ENCODE assay signal across 18 cellular contexts in genomic region chr10:34761443-34761842, GRCh38. TPM values are rescaled to one million over a fixed set of nuclear protein-coding genes. Genes with fewer than 3 reads are reported as not detected.
DNase-seq lines count a peak whose midpoint lies in the region; ATAC-seq, FAIRE-seq and TF ChIP-seq lines count a peak whose summit lies in the region.
"Had no signal": no experiment of that assay in that cellular context is flagged by ENCODE, and none has a peak within 500 bp of the region (broad histone marks: within the 10 kb centered on the region; RNA-seq: fewer than 3 reads in every experiment).

No MANE protein-coding gene starts in this region.

- no peak for FAIRE-seq in A549 (lab: Jason Lieb, UNC)
- FAIRE-seq: D721Med had no signal

- ATAC-seq in A549 = no peak
- ATAC-seq in SK-N-SH treated with all-trans-retinoic acid at 6 μM for 48 hours = no peak
- no peak for ATAC-seq in foreskin keratinocyte
- no peak for ATAC-seq in stimulated activated effector memory CD8-positive, alpha-beta T cell treated with anti-CD3 and anti-CD28 coated beads, Interleukin-12 subunit alpha, Interleukin-12 subunit beta, amount 100 ng/mL, for 72 hours
- no peak for ATAC-seq in HG02571 (IDR thresholded peaks at IDR 0.05; ENCODE audit: unreplicated experiment)
- no peak for ATAC-seq in GM21515 (IDR thresholded peaks at IDR 0.05; ENCODE audit: unreplicated experiment)

- H3K4me3 ChIP-seq in A549 = no peak overlapping the region
- H3K4me3 ChIP-seq: SK-N-MC had no signal

- H3K36me3 Mint-ChIP-seq in stimulated activated effector memory CD8-positive, alpha-beta T cell treated with anti-CD3 and anti-CD28 coated beads, Interleukin-12 subunit alpha, Interleukin-12 subunit beta, amount 100 ng/mL, for 72 hours = no peaks in the 10 kb centered on the region
- H3K36me3 Mint-ChIP-seq: CD4-positive, alpha-beta memory T cell; IgD-negative memory B cell had no signal

- H3K27ac ChIP-seq in A549 (peak overlapping the region; percentile 15 to 75; a peak in 3 of 6 replicates), foreskin keratinocyte (peak overlapping the region; percentile 96)
- H3K27ac ChIP-seq: SK-N-MC had no signal

- H3K27me3 ChIP-seq in foreskin keratinocyte = no peaks in the 10 kb centered on the region

- WGBS in A549 (ENCODE audit: missing lambda C conversion rate) = 65% methylated on average over 1 of the region's 1 CpG

- no peak for TF ChIP-seq EP300 in A549 (IDR thresholded peaks at IDR 0.05)

- H3K4me3 Mint-ChIP-seq in stimulated activated effector memory CD8-positive, alpha-beta T cell treated with anti-CD3 and anti-CD28 coated beads, Interleukin-12 subunit alpha, Interleukin-12 subunit beta, amount 100 ng/mL, for 72 hours = no peak overlapping the region
- H3K4me3 Mint-ChIP-seq: CD4-positive, alpha-beta memory T cell; IgD-negative memory B cell had no signal

- POLR2A ChIA-PET in A549 (lab: Yijun Ruan, JAX) = no interaction called here

- H3K27ac Mint-ChIP-seq in stimulated activated effector memory CD8-positive, alpha-beta T cell treated with anti-CD3 and anti-CD28 coated beads, Interleukin-12 subunit alpha, Interleukin-12 subunit beta, amount 100 ng/mL, for 72 hours = no peak overlapping the region
- H3K27ac Mint-ChIP-seq: CD4-positive, alpha-beta memory T cell; IgD-negative memory B cell had no signal

- peak overlapping the region; percentile 37 for H3K4me2 ChIP-seq in A549

- TF ChIP-seq POLR2A in A549 (IDR thresholded peaks at IDR 0.05; ENCODE audit: low read length) = no peak

- H3K4me1 ChIP-seq in A549 = peaks cover 86% of the 10 kb centered on the region
- peaks cover 60% of the 10 kb centered on the region for H3K4me1 ChIP-seq in foreskin keratinocyte

- no peak for TF ChIP-seq CTCF in A549 (IDR thresholded peaks at IDR 0.05)
- no peak for TF ChIP-seq CTCF in foreskin keratinocyte (conservative IDR thresholded peaks at IDR 0.05)

- H3K9me3 ChIP-seq in A549 = no peaks in the 10 kb centered on the region

- H3K4me1 Mint-ChIP-seq in stimulated activated effector memory CD8-positive, alpha-beta T cell treated with anti-CD3 and anti-CD28 coated beads, Interleukin-12 subunit alpha, Interleukin-12 subunit beta, amount 100 ng/mL, for 72 hours = no peaks in the 10 kb centered on the region
- H3K4me1 Mint-ChIP-seq: CD4-positive, alpha-beta memory T cell; IgD-negative memory B cell had no signal

- peaks cover 3% of the 10 kb centered on the region for H3K9me3 Mint-ChIP-seq in stimulated activated effector memory CD8-positive, alpha-beta T cell treated with anti-CD3 and anti-CD28 coated beads, Interleukin-12 subunit alpha, Interleukin-12 subunit beta, amount 100 ng/mL, for 72 hours

- TF ChIP-seq RAD21 in A549 (conservative IDR thresholded peaks at IDR 0.05 in 1 of 2, IDR thresholded peaks at IDR 0.05 in 1 of 2) = no peak

- CTCF ChIA-PET in A549 (lab: Yijun Ruan, JAX) = interaction anchor here (0.8 kb wide), 1 partner anchor 14 kb away, joined by 3 read pairs; no protein-coding TSS in a partner anchor

- DNase-seq in A549 (ENCODE audit: low read depth in 1 of 2, low spot score in 1 of 2) = no peak
- DNase-seq in ELR (ENCODE audit: low read depth) = peak; percentile 28
- no peak for DNase-seq in foreskin keratinocyte
- no peak for DNase-seq in stimulated activated effector memory CD8-positive, alpha-beta T cell treated with anti-CD3 and anti-CD28 coated beads, Interleukin-12 subunit alpha, Interleukin-12 subunit beta, amount 100 ng/mL, for 72 hours (ENCODE audit: low spot score in 2 of 2)
- no peak for DNase-seq in NCI-H2227 (lab: John Stamatoyannopoulos, UW; ENCODE audit: unreplicated experiment)
- DNase-seq: CD4-positive, alpha-beta memory T cell; DMS79 treated with DMSO at 0.1 percent for 48 hours; GF-D8; MV-4-11; NCI-H1417 treated with DMSO at 0.1 percent for 48 hours; NCI-H2029 treated with DMSO at 0.1 percent for 48 hours; NCI-H524 had no signal

TF ChIP-seq in A549, 52 proteins besides CTCF, POLR2A, EP300 and RAD21:
- TF ChIP-seq MAFK (IDR thresholded peaks at IDR 0.05; ENCODE audit: partially characterized antibody) = no peak
- TF ChIP-seq KDM1A (IDR thresholded peaks at IDR 0.05; ENCODE audit: low read depth) = no peak
- TF ChIP-seq MAX (IDR thresholded peaks at IDR 0.05) = no peak
- no peak for TF ChIP-seq KDM5A (IDR thresholded peaks at IDR 0.05)
- TF ChIP-seq EHF (CRISPR knock-in tag; IDR thresholded peaks at IDR 0.05) = no peak
- TF ChIP-seq SREBF2 (IDR thresholded peaks at IDR 0.05) = no peak
- TF ChIP-seq HES2 (IDR thresholded peaks at IDR 0.05) = no peak
- TF ChIP-seq RFX5 (IDR thresholded peaks at IDR 0.05) = no peak
- TF ChIP-seq MAZ (IDR thresholded peaks at IDR 0.05; ENCODE audit: borderline replicate concordance, low read depth, low read length) = no peak

TF ChIP-seq in SK-N-SH treated with all-trans-retinoic acid at 6 μM for 48 hours, 23 proteins besides CTCF, POLR2A, EP300 and RAD21:
- TF ChIP-seq TCF4 (CRISPR knock-in tag; IDR thresholded peaks at IDR 0.05; ENCODE audit: borderline replicate concordance) (no peak), CREB5 (CRISPR knock-in tag; IDR thresholded peaks at IDR 0.05; ENCODE audit: low read depth) (no peak), ISL1 (CRISPR knock-in tag; IDR thresholded peaks at IDR 0.05) (peak; percentile 83), CSDC2 (CRISPR knock-in tag; IDR thresholded peaks at IDR 0.05) (no peak), ZC3H10 (CRISPR knock-in tag; IDR thresholded peaks at IDR 0.05) (no peak)

RNA-seq across cellular contexts. Expression of gene PARD3, which starts 53.7 kb away (rescaled TPM):
- polyA plus RNA-seq in A549 (2011; rRNA removed) (182 and 200 TPM in 2 replicates), A549 (2017; fragmentation: RNase III; extraction: RNeasy Plus Mini Kit Qiagen cat#74134 plus additional on column Dnase treatment) (88.7 to 110 TPM (median 104 TPM) in 3 replicates), foreskin keratinocyte (25.6 and 29.2 TPM in 2 replicates)
- polyA plus RNA-seq in A549 (2012; cell fraction: cytosol; rRNA removed) = 59.5 and 64.4 TPM in 2 replicates
- 31.6 and 49.8 TPM in 2 replicates for polyA plus RNA-seq in A549 (2012; cell fraction: nucleus; rRNA removed)
- polyA minus RNA-seq in A549 (2011; rRNA and poly(A)+ RNA removed) = 169 and 188 TPM in 2 replicates
- 65.4 and 69.5 TPM in 2 replicates for total RNA-seq in foreskin keratinocyte
- polyA plus RNA-seq: IgD-negative memory B cell had no signal
